Comparison of ENCODE assay signal across 11 cellular contexts in genomic region chr9:70470050-70471015, GRCh38. TPM values are rescaled to one million over a fixed set of nuclear protein-coding genes. Genes with fewer than 3 reads are reported as not detected.
DNase-seq lines count a peak whose midpoint lies in the region; ATAC-seq, FAIRE-seq and TF ChIP-seq lines count a peak whose summit lies in the region.
"Had no signal": no experiment of that assay in that cellular context is flagged by ENCODE, and none has a peak within 500 bp of the region (broad histone marks: within the 10 kb centered on the region; RNA-seq: fewer than 3 reads in every experiment).

No MANE protein-coding gene starts in this region.

- FAIRE-seq in frontal cortex (lab: Jason Lieb, UNC): no peak

- peaks cover 7 to 9% of the 10 kb centered on the region in 2 donors for H3K4me1 Mint-ChIP-seq in effector memory CD8-positive, alpha-beta T cell (ENCODE audit: low read depth in 2 of 2)
- peaks cover 26% of the 10 kb centered on the region for H3K4me1 Mint-ChIP-seq in T-helper 2 cell treated with Interferon-gamma antibody and Interleukin-4, amounts not matched to agents 5 μg/mL and 100 μg/mL, for 36 hours (ENCODE audit: low read depth)

- H3K9me3 Mint-ChIP-seq in effector memory CD8-positive, alpha-beta T cell: no peaks in the 10 kb centered on the region
- H3K9me3 Mint-ChIP-seq in T-helper 2 cell treated with Interferon-gamma antibody and Interleukin-4, amounts not matched to agents 5 μg/mL and 100 μg/mL, for 36 hours: no peaks in the 10 kb centered on the region
- H3K9me3 Mint-ChIP-seq: stimulated activated naive CD8-positive, alpha-beta T cell treated with anti-CD3 and anti-CD28 coated beads, Interleukin-15, Interleukin-2, amounts not matched to agents 100 ng/mL and 50 ng/mL, for 24 hours had no signal

- H3K4me3 ChIP-seq in mesodermal cell (ENCODE audit: extremely low read depth, insufficient read depth, low read length, poor library complexity, severe bottlenecking) (no peak overlapping the region), thoracic aorta (no peak overlapping the region)

- ATAC-seq in effector memory CD8-positive, alpha-beta T cell (replicated peaks): no peak
- ATAC-seq in thoracic aorta (ENCODE audit: insufficient number of reproducible peaks, low FRiP score, low read depth): no peak

- no peaks in the 10 kb centered on the region for H3K27me3 Mint-ChIP-seq in effector memory CD8-positive, alpha-beta T cell
- H3K27me3 Mint-ChIP-seq in T-helper 2 cell treated with Interferon-gamma antibody and Interleukin-4, amounts not matched to agents 5 μg/mL and 100 μg/mL, for 36 hours (ENCODE audit: low read depth): peaks cover 5% of the 10 kb centered on the region
- H3K27me3 Mint-ChIP-seq: stimulated activated naive CD8-positive, alpha-beta T cell treated with anti-CD3 and anti-CD28 coated beads, Interleukin-15, Interleukin-2, amounts not matched to agents 100 ng/mL and 50 ng/mL, for 24 hours had no signal

- no peaks in the 10 kb centered on the region for H3K27me3 ChIP-seq in thoracic aorta (replicated peaks; ENCODE audit: insufficient read depth)

- H3K4me1 ChIP-seq in mesodermal cell (ENCODE audit: control insufficient read depth, insufficient read depth, low read length, poor library complexity, severe bottlenecking) (peaks cover 12% of the 10 kb centered on the region), thoracic aorta (ENCODE audit: control insufficient read depth in 1 of 2, low read depth in 2 of 2) (peaks cover 9 to 34% of the 10 kb centered on the region in 2 donors)

- DNase-seq in KBM-7 (peak; percentile 27), thoracic aorta (ENCODE audit: low spot score) (no peak), frontal cortex (ENCODE audit: low spot score in 2 of 2) (no peak), NCI-H187 (lab: John Stamatoyannopoulos, UW) (no peak), mesenteric fat pad (ENCODE audit: low spot score) (no peak)
- no peak for DNase-seq in effector memory CD8-positive, alpha-beta T cell
- no peak for DNase-seq in T-helper 2 cell treated with Interferon-gamma antibody and Interleukin-4, amounts not matched to agents 5 μg/mL and 100 μg/mL, for 36 hours (ENCODE audit: low spot score)
- DNase-seq: activated CD8-positive, alpha-beta memory T cell treated with anti-CD3 and anti-CD28 coated beads, Interleukin-2, amount 50 U/mL, for 48 hours; NCI-H446 had no signal

- 50 to 74% methylated on average over 3 to 8 of the region's 9 CpGs for whole genome bisulfite sequencing in mesodermal cell (ENCODE audit: insufficient coverage in 2 of 2), 2 experiments

- H3K27ac ChIP-seq in mesodermal cell (ENCODE audit: low read depth, low read length, severe bottlenecking) (peak overlapping the region; percentile 66), thoracic aorta (peak overlapping the region; percentile 30 to 35)

- in situ Hi-C loops in KBM-7 (cut with MboI; ENCODE audit: low pct_unique_long_range_greater_than_20kb, low sequenced_read_pairs): no loop called here

- no peaks in the 10 kb centered on the region for H3K36me3 Mint-ChIP-seq in effector memory CD8-positive, alpha-beta T cell (ENCODE audit: insufficient read depth)
- H3K36me3 Mint-ChIP-seq in T-helper 2 cell treated with Interferon-gamma antibody and Interleukin-4, amounts not matched to agents 5 μg/mL and 100 μg/mL, for 36 hours (ENCODE audit: low read depth): no peaks in the 10 kb centered on the region

- TF ChIP-seq CTCF in thoracic aorta (IDR thresholded peaks at IDR 0.05): no peak

- no peak overlapping the region for H3K4me3 Mint-ChIP-seq in effector memory CD8-positive, alpha-beta T cell
- H3K4me3 Mint-ChIP-seq in T-helper 2 cell treated with Interferon-gamma antibody and Interleukin-4, amounts not matched to agents 5 μg/mL and 100 μg/mL, for 36 hours: no peak overlapping the region
- H3K4me3 Mint-ChIP-seq: stimulated activated naive CD8-positive, alpha-beta T cell treated with anti-CD3 and anti-CD28 coated beads, Interleukin-15, Interleukin-2, amounts not matched to agents 100 ng/mL and 50 ng/mL, for 24 hours had no signal

- H3K36me3 ChIP-seq in mesodermal cell (ENCODE audit: control insufficient read depth, insufficient read depth, low read length): no peaks in the 10 kb centered on the region
- no peaks in the 10 kb centered on the region for H3K36me3 ChIP-seq in thoracic aorta

- no peaks in the 10 kb centered on the region for H3K9me3 ChIP-seq in mesodermal cell (ENCODE audit: control insufficient read depth, low read length)
- no peaks in the 10 kb centered on the region for H3K9me3 ChIP-seq in thoracic aorta

- peak overlapping the region; percentile 3 to 10 for H3K27ac Mint-ChIP-seq in effector memory CD8-positive, alpha-beta T cell
- no peak overlapping the region for H3K27ac Mint-ChIP-seq in T-helper 2 cell treated with Interferon-gamma antibody and Interleukin-4, amounts not matched to agents 5 μg/mL and 100 μg/mL, for 36 hours
- H3K27ac Mint-ChIP-seq: stimulated activated naive CD8-positive, alpha-beta T cell treated with anti-CD3 and anti-CD28 coated beads, Interleukin-15, Interleukin-2, amounts not matched to agents 100 ng/mL and 50 ng/mL, for 24 hours had no signal

RNA-seq across cellular contexts. Expression of gene KLF9, which starts 55.9 kb away (rescaled TPM):
- polyA plus RNA-seq in mesodermal cell (2013, experiment 1 of 2): 1.7 TPM
- 1.6 TPM for polyA plus RNA-seq in mesodermal cell (2013, experiment 2 of 2)
- total RNA-seq in thoracic aorta (100 to 1,000 TPM; 165 to 187 TPM), frontal cortex (9.8 TPM), mesenteric fat pad (105 TPM)
